Comparison of ENCODE assay signal across 25 cellular contexts in genomic region chr1:219629481-219629880, GRCh38. TPM values are rescaled to one million over a fixed set of nuclear protein-coding genes. Genes with fewer than 3 reads are reported as not detected.
"Had no signal": no experiment of that assay in that cellular context is flagged by ENCODE, and none has a peak within 500 bp of the region (broad histone marks: within the 10 kb centered on the region; RNA-seq: fewer than 3 reads in every experiment).

No MANE protein-coding gene starts in this region.

- H3K27ac ChIP-seq: gastroesophageal sphincter, parathyroid adenoma, right lobe of liver, skin epidermis, suprapubic skin, tibial nerve had no signal

- H3K4me3 ChIP-seq: gastroesophageal sphincter, right lobe of liver, skin epidermis, suprapubic skin, tibial nerve had no signal

- FAIRE-seq: endometrium had no signal

- H3K9me3 ChIP-seq: gastroesophageal sphincter, right lobe of liver, suprapubic skin, tibial nerve had no signal

- H2AFZ ChIP-seq: parathyroid adenoma had no signal

- ATAC-seq: activated naive CD8-positive, alpha-beta T cell treated with anti-CD3 and anti-CD28 coated beads, Interleukin-2, amount 50 U/mL, for 24 hours; gastroesophageal sphincter; left colon; right lobe of liver; stimulated activated effector memory CD8-positive, alpha-beta T cell treated with anti-CD3 and anti-CD28 coated beads, Interleukin-12 subunit alpha, Interleukin-12 subunit beta, amount 100 ng/mL, for 72 hours; stimulated activated naive CD8-positive, alpha-beta T cell treated with anti-CD3 and anti-CD28 coated beads, Interleukin-15, amount 100 ng/mL, for 72 hours had no signal

- H3K27me3 ChIP-seq: gastroesophageal sphincter, right lobe of liver, suprapubic skin, tibial nerve had no signal

- DNase-seq: activated B cell treated with CpG ODN at 0.5 μM for 24 hours; activated CD4-positive, alpha-beta memory T cell treated with anti-CD3 and anti-CD28 coated beads for 36 hours; activated CD4-positive, alpha-beta T cell treated with anti-CD3 and anti-CD28 coated beads for 48 hours; activated effector memory CD4-positive, alpha-beta T cell treated with anti-CD3 and anti-CD28 coated beads, Interleukin-2, amount 50 U/mL, for 16 hours; activated naive CD4-positive, alpha-beta T cell treated with anti-CD3 and anti-CD28 coated beads, Interleukin-2, amount 10 ng/mL, durations not matched to agents 7 days and 5 days; activated naive CD8-positive, alpha-beta T cell treated with anti-CD3 and anti-CD28 coated beads, Interleukin-2, amount 50 U/mL, for 24 hours; activated T-cell treated with anti-CD3 and anti-CD28 coated beads, Interleukin-2, amount 50 U/mL, for 48 hours; effector CD4-positive, alpha-beta T cell; head of caudate nucleus; hypothalamus; left colon; nephron progenitor cell; right lobe of liver; stimulated activated CD4-positive, alpha-beta T cell treated with anti-CD3 and anti-CD28 coated beads, Interleukin-2, amount 100 ng/mL, for 24 hours; stimulated activated naive CD8-positive, alpha-beta T cell treated with anti-CD3 and anti-CD28 coated beads, Interleukin-15, amount 100 ng/mL, for 72 hours; T-helper 9 cell had no signal

- H3K4me1 ChIP-seq: gastroesophageal sphincter, parathyroid adenoma, right lobe of liver, suprapubic skin, tibial nerve had no signal

- H3K79me2 ChIP-seq: parathyroid adenoma had no signal

- H3K36me3 ChIP-seq: gastroesophageal sphincter, right lobe of liver, suprapubic skin, tibial nerve had no signal

- H3K9ac ChIP-seq: parathyroid adenoma had no signal

RNA-seq across cellular contexts. Expression of gene ZC3H11B, which starts 16.6 kb away (rescaled TPM):
- total RNA-seq: activated B cell treated with CpG ODN at 0.5 μM for 24 hours, epithelial cell of proximal tubule, gastroesophageal sphincter, left colon, urinary bladder had no signal
